Comparison of ENCODE assay signal across 1 cellular context in genomic region chr18:45671366-45671765, GRCh38.
TF ChIP-seq lines count a peak whose summit lies in the region.

No MANE protein-coding gene starts in this region.

TF ChIP-seq in HepG2, 621 proteins besides CTCF, POLR2A, EP300 and RAD21:
- TF ChIP-seq ATF7-NPFF (CRISPR knock-in tag; IDR thresholded peaks at IDR 0.05; ENCODE audit: low read depth) = no peak
- no peak for TF ChIP-seq SNAPC5 (CRISPR knock-in tag; IDR thresholded peaks at IDR 0.05; ENCODE audit: borderline replicate concordance)
- no peak for TF ChIP-seq ZNF784 (CRISPR knock-in tag; IDR thresholded peaks at IDR 0.05; ENCODE audit: borderline replicate concordance)
- no peak for TF ChIP-seq ZNF30 (CRISPR knock-in tag; IDR thresholded peaks at IDR 0.05)
- no peak for TF ChIP-seq LCORL (IDR thresholded peaks at IDR 0.05)
- TF ChIP-seq LCORL (CRISPR knock-in tag; IDR thresholded peaks at IDR 0.05) = no peak
- no peak for TF ChIP-seq MZF1 (CRISPR knock-in tag; IDR thresholded peaks at IDR 0.05; ENCODE audit: borderline replicate concordance)
- no peak for TF ChIP-seq PRPF4 (IDR thresholded peaks at IDR 0.05; ENCODE audit: low read depth, low read length, poor library complexity, severe bottlenecking)
- TF ChIP-seq SIX4 (CRISPR knock-in tag; IDR thresholded peaks at IDR 0.05) = no peak
- no peak for TF ChIP-seq ZZZ3 (CRISPR knock-in tag; IDR thresholded peaks at IDR 0.05; ENCODE audit: borderline replicate concordance)
- no peak for TF ChIP-seq SMARCE1 (IDR thresholded peaks at IDR 0.05; ENCODE audit: borderline replicate concordance)
- no peak for TF ChIP-seq ZNF441 (CRISPR knock-in tag; IDR thresholded peaks at IDR 0.05; ENCODE audit: borderline replicate concordance)
